8 cellular contexts compared by ENCODE assay signal in the genomic region with DNA sequence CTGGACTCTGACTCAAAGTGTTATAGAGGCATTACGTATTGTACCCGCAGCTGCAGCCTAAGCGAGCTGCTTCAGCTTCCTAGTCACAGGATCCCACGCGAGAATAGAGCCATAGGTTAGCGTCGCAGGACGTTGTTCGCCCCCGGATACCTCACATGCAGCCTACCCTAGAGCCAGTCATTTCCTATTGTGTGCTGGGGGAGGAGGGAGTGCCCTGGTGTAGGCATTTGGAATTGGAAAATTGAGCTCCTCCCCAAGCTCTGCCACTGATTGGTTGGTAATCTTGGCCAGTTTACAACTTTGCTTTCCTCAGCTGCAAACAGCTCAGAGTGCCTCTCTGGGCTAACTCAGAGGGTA. TPM values are rescaled to one million over a fixed set of nuclear protein-coding genes. Genes with fewer than 3 reads are reported as not detected.
DNase-seq lines count a peak whose midpoint lies in the region; ATAC-seq, FAIRE-seq and TF ChIP-seq lines count a peak whose summit lies in the region.

No MANE protein-coding gene starts in this region.

- H3K27me3 Mint-ChIP-seq in Calu3 (ENCODE audit: unreplicated experiment), result peaks cover 7% of the 10 kb centered on the region

- peak; percentile 34 for DNase-seq in Calu3
- no peak for DNase-seq in H54 (ENCODE audit: insufficient read length, low spot score)
- peak; percentile 5 for DNase-seq in NCI-H2081 treated with DMSO at 0.1 percent for 48 hours (lab: John Stamatoyannopoulos, UW)
- peak in 1 of 2 donors; percentile 59 for DNase-seq in activated naive CD4-positive, alpha-beta T cell treated with anti-CD3 and anti-CD28 coated beads, Interleukin-2, amount 50 U/mL, for 72 hours (ENCODE audit: low spot score in 2 of 2)
- DNase-seq in left cardiac atrium, result no peak
- DNase-seq in putamen (ENCODE audit: low spot score), result peak; percentile 50
- no peak for DNase-seq in NK-92 treated with Interleukin-12 subunit alpha and Interleukin-12 subunit beta, amount 100 ng/mL, for 24 hours (lab: John Stamatoyannopoulos, UW)

- peaks cover 40% of the 10 kb centered on the region for H3K36me3 Mint-ChIP-seq in Calu3 (ENCODE audit: insufficient read depth, unreplicated experiment)
- H3K36me3 Mint-ChIP-seq in activated naive CD4-positive, alpha-beta T cell treated with anti-CD3 and anti-CD28 coated beads, Interleukin-2, amount 50 U/mL, for 72 hours, result peaks cover 16 to 42% of the 10 kb centered on the region in 2 donors

- H3K27ac Mint-ChIP-seq in Calu3 (ENCODE audit: unreplicated experiment), result peak overlapping the region; percentile 65
- H3K27ac Mint-ChIP-seq in activated naive CD4-positive, alpha-beta T cell treated with anti-CD3 and anti-CD28 coated beads, Interleukin-2, amount 50 U/mL, for 72 hours, result peak overlapping the region; percentile 90 to 97

- H3K4me3 Mint-ChIP-seq in Calu3 (ENCODE audit: low read depth, unreplicated experiment), result peak overlapping the region; percentile 69

- CTCF ChIA-PET in Calu3 (lab: Charles Lee), result no interaction called here

- no peak for TF ChIP-seq CTCF in Calu3 (IDR thresholded peaks at IDR 0.05; ENCODE audit: unreplicated experiment)

- peaks cover 7% of the 10 kb centered on the region for H3K9me3 Mint-ChIP-seq in Calu3 (ENCODE audit: low read depth, unreplicated experiment)
- peaks cover 5% of the 10 kb centered on the region in 2 donors for H3K9me3 Mint-ChIP-seq in activated naive CD4-positive, alpha-beta T cell treated with anti-CD3 and anti-CD28 coated beads, Interleukin-2, amount 50 U/mL, for 72 hours

- TF ChIP-seq POLR2A in H54 (IDR thresholded peaks at IDR 0.05; ENCODE audit: low read depth, low read length), result 0 out of 2 replicates have a peak, but pooled peaks have one; percentile 20

- TSS peak; percentile 79 for BruUV-seq in Calu3 (replicated peaks; lab: Mats Ljungman, UMichigan)

- no peak for FAIRE-seq in H54 (lab: Jason Lieb, UNC)

- no peaks in the 10 kb centered on the region for H3K4me1 Mint-ChIP-seq in Calu3 (ENCODE audit: low read depth, unreplicated experiment)

- peak; percentile 73 to 78 for ATAC-seq in activated naive CD4-positive, alpha-beta T cell treated with anti-CD3 and anti-CD28 coated beads, Interleukin-2, amount 50 U/mL, for 72 hours
- ATAC-seq in left cardiac atrium (peak; percentile 67 to 72), HG02970 (IDR thresholded peaks at IDR 0.05; ENCODE audit: low FRiP score, unreplicated experiment) (no peak)

- intact Hi-C loops in Calu3 (cut with micrococcal nuclease; ENCODE audit: unreplicated experiment), result no loop called here
- intact Hi-C loops in left cardiac atrium (cut with DNase I), result no loop called here

RNA-seq across cellular contexts. Expression of gene NAA60, which starts 0.5 kb away (rescaled TPM):
- total RNA-seq in Calu3 (2022) (53.2 and 63.4 TPM in 2 replicates), left cardiac atrium (10 to 100 TPM; 35.4 to 38.2 TPM)
- 10 to 100 TPM; 29.2 to 40.1 TPM for total RNA-seq in activated naive CD4-positive, alpha-beta T cell treated with anti-CD3 and anti-CD28 coated beads, Interleukin-2, amount 50 U/mL, for 72 hours

RNA-seq across cellular contexts. Expression of gene ZNF597, which starts 0.7 kb away (rescaled TPM):
- total RNA-seq in Calu3 (2022) (2.7 TPM in 2 replicates), left cardiac atrium (1 to 10 TPM; 1.4 to 2.3 TPM)
- total RNA-seq in activated naive CD4-positive, alpha-beta T cell treated with anti-CD3 and anti-CD28 coated beads, Interleukin-2, amount 50 U/mL, for 72 hours, result 1 to 10 TPM; 2.0 to 3.1 TPM

RNA-seq across cellular contexts. Expression of gene ZNF174, which starts 43.0 kb away (rescaled TPM):
- total RNA-seq in Calu3 (2022), result 13.8 and 14.3 TPM in 2 replicates
- 1 to 10 TPM; 5.2 to 7.7 TPM for total RNA-seq in activated naive CD4-positive, alpha-beta T cell treated with anti-CD3 and anti-CD28 coated beads, Interleukin-2, amount 50 U/mL, for 72 hours
- total RNA-seq in left cardiac atrium, result 1 to 10 TPM; 8.6 TPM

RNA-seq across cellular contexts. Expression of gene ZSCAN32, which starts 43.2 kb away (rescaled TPM):
- total RNA-seq in Calu3 (2022) (23.8 and 26.1 TPM in 2 replicates), left cardiac atrium (1 to 10 TPM; 7.1 to 9.4 TPM)
- total RNA-seq in activated naive CD4-positive, alpha-beta T cell treated with anti-CD3 and anti-CD28 coated beads, Interleukin-2, amount 50 U/mL, for 72 hours, result 10 to 100 TPM in 1 of 2 donors, 1 to 10 TPM in 1; 7.6 to 14.1 TPM

RNA-seq across cellular contexts. Expression of gene C16orf90, which starts 51.3 kb away (rescaled TPM):
- not detected in 2 replicates for total RNA-seq in Calu3 (2022)
- total RNA-seq in activated naive CD4-positive, alpha-beta T cell treated with anti-CD3 and anti-CD28 coated beads, Interleukin-2, amount 50 U/mL, for 72 hours, result under 1 TPM in 1 of 2 donors, not detected in 1; 0.25 TPM
- total RNA-seq in left cardiac atrium, result not detected

Comparison
In these comparisons a context has a peak if more than half of its experiments do, and no peak if none do; other contexts are left out.
1. DNase-seq: peak in Calu3 (single experiment), NCI-H2081 treated with DMSO at 0.1 percent for 48 hours (single experiment) and putamen (single experiment); none in H54 (single experiment), left cardiac atrium (single experiment) and NK-92 treated with Interleukin-12 subunit alpha and Interleukin-12 subunit beta, amount 100 ng/mL, for 24 hours (single experiment).